16 cellular contexts compared by ENCODE assay signal in the genomic region with DNA sequence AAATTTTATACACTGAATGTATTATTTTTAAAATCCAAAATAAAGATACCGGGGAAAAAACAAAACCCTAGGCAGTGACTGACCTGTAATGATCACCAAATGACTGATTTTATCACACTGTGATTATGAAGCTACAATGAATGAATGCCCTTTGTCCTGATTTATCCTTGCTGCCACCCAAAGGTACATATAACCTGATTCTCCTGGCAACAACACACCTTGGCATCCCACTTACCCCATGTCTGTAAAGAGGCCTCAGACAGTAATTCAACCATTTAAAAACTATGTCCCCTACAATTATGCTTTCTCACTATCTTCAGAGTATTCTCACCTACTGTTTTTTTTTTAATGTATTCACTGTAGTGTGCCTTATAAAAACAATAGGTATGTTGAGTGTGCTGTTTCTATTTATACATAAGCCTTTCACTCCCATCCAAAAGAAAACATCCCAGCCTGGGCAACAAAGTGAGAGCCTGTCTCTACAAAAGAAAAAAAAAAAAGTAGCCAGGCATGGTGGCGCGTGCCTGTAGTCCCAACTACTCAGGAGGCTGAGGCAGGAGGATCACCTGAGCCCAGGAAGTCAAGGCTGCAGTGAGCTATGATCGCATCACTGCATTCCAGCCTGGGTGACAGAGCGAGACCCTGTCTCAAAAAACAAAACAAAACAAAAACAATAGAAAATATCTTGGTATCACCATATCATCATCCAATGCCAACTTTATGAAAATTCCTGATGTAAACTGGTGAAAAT. TPM values are rescaled to one million over a fixed set of nuclear protein-coding genes. Genes with fewer than 3 reads are reported as not detected.
DNase-seq lines count a peak whose midpoint lies in the region; ATAC-seq, FAIRE-seq and TF ChIP-seq lines count a peak whose summit lies in the region.
"Had no signal": no experiment of that assay in that cellular context is flagged by ENCODE, and none has a peak within 500 bp of the region (broad histone marks: within the 10 kb centered on the region; RNA-seq: fewer than 3 reads in every experiment).

No MANE protein-coding gene starts in this region.

- H3F3A ChIP-seq in GM23338 (replicated peaks; ENCODE audit: low read depth) = 0 out of 2 replicates have a peak, but pooled peaks cover 3% of the 10 kb centered on the region

- no peak overlapping the region for H2AFZ ChIP-seq in GM23338

- TF ChIP-seq CTCF in GM23338 (conservative IDR thresholded peaks at IDR 0.05; ENCODE audit: low read depth in 2 of 2) (no peak), osteocyte (IDR thresholded peaks at IDR 0.05) (no peak)

- peaks cover 5% of the 10 kb centered on the region for H3K27me3 Mint-ChIP-seq in GM23338 (ENCODE audit: insufficient read depth, low read depth, poor library complexity)
- H3K27me3 Mint-ChIP-seq in osteocyte (ENCODE audit: unreplicated experiment) = no peaks in the 10 kb centered on the region
- H3K27me3 Mint-ChIP-seq: IgD-negative memory B cell had no signal

- ATAC-seq in GM23338 = no peak

- H3K4me1 Mint-ChIP-seq in GM23338 (peaks cover 82% of the 10 kb centered on the region), osteocyte (ENCODE audit: unreplicated experiment) (peaks cover 65% of the 10 kb centered on the region)

- H3K27me3 ChIP-seq in GM23338 (ENCODE audit: insufficient read depth) = no peaks in the 10 kb centered on the region
- no peaks in the 10 kb centered on the region for H3K27me3 ChIP-seq in endocrine pancreas (ENCODE audit: control insufficient read depth, insufficient read depth, low read length)
- H3K27me3 ChIP-seq: BLaER1 treated with 17β-estradiol and CSF1 and Interleukin-3, amounts not matched to agents 10 nM and 100 nM had no signal

- H3K4me2 ChIP-seq in GM23338 = no peak overlapping the region

- peaks cover 100% of the 10 kb centered on the region for H3K79me2 ChIP-seq in GM23338 (replicated peaks; ENCODE audit: insufficient read depth)

- H3K9me3 ChIP-seq in endocrine pancreas (ENCODE audit: control insufficient read depth, low read length) = no peaks in the 10 kb centered on the region
- H3K9me3 ChIP-seq: HAP-1 had no signal

- no peaks in the 10 kb centered on the region for H3K36me3 Mint-ChIP-seq in GM23338 (ENCODE audit: low read depth)
- H3K36me3 Mint-ChIP-seq in osteocyte (ENCODE audit: unreplicated experiment) = no peaks in the 10 kb centered on the region

- H3K9me3 Mint-ChIP-seq in GM23338 (no peaks in the 10 kb centered on the region), osteocyte (ENCODE audit: unreplicated experiment) (no peaks in the 10 kb centered on the region)
- H3K9me3 Mint-ChIP-seq: IgD-negative memory B cell had no signal

- peaks cover 81% of the 10 kb centered on the region for H4K20me1 ChIP-seq in GM23338 (replicated peaks; ENCODE audit: insufficient read depth)

- H3K36me3 ChIP-seq in GM23338 (ENCODE audit: insufficient read depth) (no peaks in the 10 kb centered on the region), endocrine pancreas (ENCODE audit: control insufficient read depth, insufficient read depth, low read length) (no peaks in the 10 kb centered on the region)
- H3K36me3 ChIP-seq: HAP-1 had no signal

- FAIRE-seq in RCC 7860 (lab: Jason Lieb, UNC) = no peak

- no peaks in the 10 kb centered on the region for H3K9me2 ChIP-seq in GM23338 (ENCODE audit: insufficient read depth)

- no peak overlapping the region for H3K27ac ChIP-seq in GM23338 (ENCODE audit: low read depth)

- H3K4me3 ChIP-seq in GM23338 (no peak overlapping the region), endocrine pancreas (ENCODE audit: control insufficient read depth, insufficient read depth, low read length) (peak overlapping the region; percentile 45)
- H3K4me3 ChIP-seq: BLaER1 treated with 17β-estradiol and CSF1 and Interleukin-3, amounts not matched to agents 10 nM and 100 nM; HAP-1; lung had no signal

- no peak overlapping the region for H3K9ac ChIP-seq in endocrine pancreas (ENCODE audit: control insufficient read depth, insufficient read depth, low read length)

- H3K4me1 ChIP-seq in GM23338 (ENCODE audit: insufficient read depth) (peaks cover 64% of the 10 kb centered on the region), endocrine pancreas (ENCODE audit: control insufficient read depth, insufficient read depth, low read length) (peaks cover 61% of the 10 kb centered on the region)

- DNase-seq in GM23338 (ENCODE audit: low spot score) = no peak
- peak; percentile 24 for DNase-seq in NCI-H526 treated with DMSO at 0.1 percent for 48 hours (lab: John Stamatoyannopoulos, UW)
- DNase-seq in osteocyte (ENCODE audit: extremely low spot score, unreplicated experiment) = no peak
- DNase-seq in OCI-M2 (lab: John Stamatoyannopoulos, UW; ENCODE audit: unreplicated experiment) = no peak
- no peak for DNase-seq in cerebellum (ENCODE audit: low spot score)
- no peak for DNase-seq in RCC 7860 (ENCODE audit: low spot score)
- DNase-seq in RPMI8226 = no peak
- DNase-seq: effector CD8-positive, alpha-beta T cell; foreskin fibroblast; NCI-H1092; PC-3 had no signal

- H3K27ac Mint-ChIP-seq in GM23338 (peak overlapping the region; percentile 22; the same call in 1 of the 2 replicates), osteocyte (ENCODE audit: unreplicated experiment) (peak overlapping the region; percentile 34)
- H3K27ac Mint-ChIP-seq: IgD-negative memory B cell had no signal

- H3K4me3 Mint-ChIP-seq in GM23338 (no peak overlapping the region), osteocyte (ENCODE audit: unreplicated experiment) (no peak overlapping the region)
- H3K4me3 Mint-ChIP-seq: IgD-negative memory B cell had no signal

TF ChIP-seq in GM23338, 12 proteins besides CTCF, POLR2A, EP300 and RAD21 (continues in another document):
- no peak for TF ChIP-seq STAT1 (IDR thresholded peaks at IDR 0.05; ENCODE audit: unreplicated experiment)
- TF ChIP-seq CREB1 (CRISPR knock-in tag; IDR thresholded peaks at IDR 0.05; ENCODE audit: low read depth) = no peak
- no peak for TF ChIP-seq JUNB (IDR thresholded peaks at IDR 0.05; ENCODE audit: unreplicated experiment)
- TF ChIP-seq REST (IDR thresholded peaks at IDR 0.05; ENCODE audit: unreplicated experiment) = no peak
- TF ChIP-seq ZNF331 (CRISPR knock-in tag; IDR thresholded peaks at IDR 0.05; ENCODE audit: low read depth) = no peak
- TF ChIP-seq, protein P1, sequence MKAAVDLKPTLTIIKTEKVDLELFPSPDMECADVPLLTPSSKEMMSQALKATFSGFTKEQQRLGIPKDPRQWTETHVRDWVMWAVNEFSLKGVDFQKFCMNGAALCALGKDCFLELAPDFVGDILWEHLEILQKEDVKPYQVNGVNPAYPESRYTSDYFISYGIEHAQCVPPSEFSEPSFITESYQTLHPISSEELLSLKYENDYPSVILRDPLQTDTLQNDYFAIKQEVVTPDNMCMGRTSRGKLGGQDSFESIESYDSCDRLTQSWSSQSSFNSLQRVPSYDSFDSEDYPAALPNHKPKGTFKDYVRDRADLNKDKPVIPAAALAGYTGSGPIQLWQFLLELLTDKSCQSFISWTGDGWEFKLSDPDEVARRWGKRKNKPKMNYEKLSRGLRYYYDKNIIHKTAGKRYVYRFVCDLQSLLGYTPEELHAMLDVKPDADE (IDR thresholded peaks at IDR 0.05) = no peak

RNA-seq across cellular contexts. Expression of gene B4GALT5, which starts 21.7 kb away (rescaled TPM):
- 50.3 and 53.2 TPM in 2 replicates for total RNA-seq in GM23338 (2014; rRNA removed; shearing (Covaris generic))
- polyA plus RNA-seq in GM23338 (2016; fragmentation: Nextera tagmentation; extraction: Ambion mirVana) = 19.1 and 20.1 TPM in 2 replicates
- total RNA-seq in osteocyte (45.4 TPM in 2 replicates), cerebellum (38.2 TPM)
